In the genomic region with DNA sequence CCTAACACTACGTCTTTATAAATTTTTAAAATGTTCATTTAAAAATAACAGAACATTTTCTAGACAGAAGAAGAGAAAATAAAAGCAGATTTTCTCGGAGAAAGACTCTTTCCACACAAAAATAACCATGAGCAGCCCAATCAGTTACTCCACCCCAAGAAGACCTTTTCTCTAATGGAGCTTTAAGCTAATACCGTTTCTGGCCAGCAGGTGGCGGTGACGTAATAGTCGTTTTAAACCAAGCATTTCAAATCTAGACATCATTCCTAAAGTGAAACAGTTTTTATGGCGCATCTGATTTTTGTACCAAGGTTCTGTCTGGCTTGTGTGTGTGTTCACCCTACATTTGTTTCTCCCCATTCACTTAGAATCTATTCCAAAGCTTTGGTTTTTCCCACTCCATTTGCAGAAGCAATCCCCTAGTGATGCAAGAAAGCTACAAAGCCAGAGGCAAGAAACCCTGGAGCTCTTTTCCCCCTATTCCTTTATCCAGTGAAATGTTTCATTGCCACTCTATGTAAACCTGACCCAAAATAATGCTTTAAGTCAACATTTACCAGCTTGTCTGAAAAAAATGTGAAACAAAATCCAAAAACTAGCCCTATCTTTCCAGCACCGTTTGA, we compare ENCODE assay signal across 1 cellular context.
TF ChIP-seq lines count a peak whose summit lies in the region.

No MANE protein-coding gene starts in this region.

TF ChIP-seq in HCT116, 20 proteins besides CTCF, POLR2A, EP300 and RAD21 (continued from another document):
- TF ChIP-seq FOSL1 (IDR thresholded peaks at IDR 0.05; ENCODE audit: low read depth): no peak
